1 cellular context compared by ENCODE assay signal in genomic region chr6:14270925-14271791, GRCh38.
TF ChIP-seq lines count a peak whose summit lies in the region.

No MANE protein-coding gene starts in this region.

TF ChIP-seq in K562, 482 proteins besides CTCF, POLR2A, EP300 and RAD21 (continued from another document and continues in another):
- no peak for TF ChIP-seq CHD7 (IDR thresholded peaks at IDR 0.05; ENCODE audit: low read depth, low read length)
- TF ChIP-seq ZNF41 (CRISPR knock-in tag; conservative IDR thresholded peaks at IDR 0.05): no peak
- TF ChIP-seq ZNF384 (IDR thresholded peaks at IDR 0.05; ENCODE audit: low read depth, low read length): peak; percentile 88
- no peak for TF ChIP-seq POLR2AphosphoS2 (IDR thresholded peaks at IDR 0.05; ENCODE audit: low read length)
- 0 out of 2 replicates have a peak, but pooled peaks have one; percentile 4 for TF ChIP-seq JUN (IDR thresholded peaks at IDR 0.05; ENCODE audit: borderline replicate concordance, low read depth, low read length)
- TF ChIP-seq JUN (CRISPR knock-in tag; IDR thresholded peaks at IDR 0.05; ENCODE audit: borderline replicate concordance): no peak
- peak; percentile 75; the same call in 1 of the 2 replicates for TF ChIP-seq ZNF263 (CRISPR knock-in tag; IDR thresholded peaks at IDR 0.05; ENCODE audit: borderline replicate concordance)
- TF ChIP-seq PTBP1 (IDR thresholded peaks at IDR 0.05; ENCODE audit: low read depth, low read length): no peak
- no peak for TF ChIP-seq NRF1 (conservative IDR thresholded peaks at IDR 0.05 in 1 of 2, IDR thresholded peaks at IDR 0.05 in 1 of 2)
- TF ChIP-seq PYGO2 (tag; IDR thresholded peaks at IDR 0.05): no peak
- TF ChIP-seq TARDBP (IDR thresholded peaks at IDR 0.05): no peak
- TF ChIP-seq ARID1B (IDR thresholded peaks at IDR 0.05): peak; percentile 76
- TF ChIP-seq KDM5B (IDR thresholded peaks at IDR 0.05; ENCODE audit: insufficient replicate concordance, low read depth, low read length): no peak
- TF ChIP-seq BCLAF1 (IDR thresholded peaks at IDR 0.05; ENCODE audit: borderline replicate concordance in 1 of 2, control insufficient read depth in 1 of 2, low read depth in 2 of 2, low read length in 1 of 2): no peak
- TF ChIP-seq NR4A1 (CRISPR knock-in tag; IDR thresholded peaks at IDR 0.05): no peak
- no peak for TF ChIP-seq NR4A1 (tag; IDR thresholded peaks at IDR 0.05)
- no peak for TF ChIP-seq GTF3C2 (IDR thresholded peaks at IDR 0.05; ENCODE audit: borderline replicate concordance, extremely low read depth, insufficient read length)
- TF ChIP-seq ILF3 (IDR thresholded peaks at IDR 0.05; ENCODE audit: borderline replicate concordance): no peak
- TF ChIP-seq CTBP1 (IDR thresholded peaks at IDR 0.05; ENCODE audit: borderline replicate concordance): peak; percentile 83
- peak; percentile 74 for TF ChIP-seq SPI1 (IDR thresholded peaks at IDR 0.05; ENCODE audit: borderline replicate concordance, low read depth, low read length)
- TF ChIP-seq CREB1 (IDR thresholded peaks at IDR 0.05): no peak
- TF ChIP-seq CREB1 (CRISPR knock-in tag; IDR thresholded peaks at IDR 0.05): peak; percentile 55; the same call in 1 of the 2 replicates
- TF ChIP-seq CC2D1A (IDR thresholded peaks at IDR 0.05): no peak
- no peak for TF ChIP-seq ZNF431 (CRISPR knock-in tag; IDR thresholded peaks at IDR 0.05)
- no peak for TF ChIP-seq RBFOX2 (IDR thresholded peaks at IDR 0.05; ENCODE audit: low read depth, low read length)
- no peak for TF ChIP-seq ZNF408 (CRISPR knock-in tag; IDR thresholded peaks at IDR 0.05; ENCODE audit: low read depth)
- no peak for TF ChIP-seq BRF1 (IDR thresholded peaks at IDR 0.05; ENCODE audit: borderline replicate concordance, extremely low read depth, insufficient read length)
- peak in 1 of 2 experiments; percentile 24; a peak in 1 of 4 replicates for TF ChIP-seq RCOR1 (IDR thresholded peaks at IDR 0.05; ENCODE audit: borderline replicate concordance in 1 of 2, low read depth in 2 of 2, low read length in 2 of 2)
- TF ChIP-seq ZNF280A (IDR thresholded peaks at IDR 0.05; ENCODE audit: low read depth, partially characterized antibody): no peak
- TF ChIP-seq PHB (CRISPR knock-in tag; IDR thresholded peaks at IDR 0.05): no peak
- TF ChIP-seq ZNF780A (CRISPR knock-in tag; IDR thresholded peaks at IDR 0.05): no peak
- TF ChIP-seq ZNF639 (CRISPR knock-in tag; conservative IDR thresholded peaks at IDR 0.05 in 1 of 2, IDR thresholded peaks at IDR 0.05 in 1 of 2): no peak
- TF ChIP-seq GABPB2 (CRISPR knock-in tag; conservative IDR thresholded peaks at IDR 0.05): no peak
- TF ChIP-seq ETV5 (CRISPR knock-in tag; IDR thresholded peaks at IDR 0.05; ENCODE audit: low read depth): no peak; the same call in 1 of the 2 replicates
- TF ChIP-seq MEIS2 (IDR thresholded peaks at IDR 0.05; ENCODE audit: partially characterized antibody): peak; percentile 23
- TF ChIP-seq NCOA4 (IDR thresholded peaks at IDR 0.05; ENCODE audit: partially characterized antibody): no peak
- TF ChIP-seq ZNF224 (CRISPR knock-in tag; IDR thresholded peaks at IDR 0.05): no peak
- peak; percentile 76 for TF ChIP-seq TCF3 (CRISPR knock-in tag; IDR thresholded peaks at IDR 0.05)
- peak; percentile 77 for TF ChIP-seq KLF1 (tag; IDR thresholded peaks at IDR 0.05)
- TF ChIP-seq CREM (IDR thresholded peaks at IDR 0.05; ENCODE audit: low read depth): 0 out of 2 replicates have a peak, but pooled peaks have one; percentile 24
- TF ChIP-seq CBFA2T2 (conservative IDR thresholded peaks at IDR 0.05): peak; percentile 47
- peak; percentile 16; the same call in 1 of the 2 replicates for TF ChIP-seq ZSCAN32 (CRISPR knock-in tag; IDR thresholded peaks at IDR 0.05)
- TF ChIP-seq THAP12 (CRISPR knock-in tag; IDR thresholded peaks at IDR 0.05): no peak
